ENCODE assay signal across 19 cellular contexts in genomic region chr1:106926748-106927582, GRCh38.
DNase-seq lines count a peak whose midpoint lies in the region; ATAC-seq and TF ChIP-seq lines count a peak whose summit lies in the region.
"Had no signal": no experiment of that assay in that cellular context is flagged by ENCODE, and none has a peak within 500 bp of the region (broad histone marks: within the 10 kb centered on the region; RNA-seq: fewer than 3 reads in every experiment).

No MANE protein-coding gene starts in this region.

- H2BK5ac ChIP-seq in neuronal stem cell (ENCODE audit: low read length), result no peak overlapping the region

- no peak overlapping the region for H3K14ac ChIP-seq in neuronal stem cell (ENCODE audit: low read length)

- peaks cover 1 to 5% of the 10 kb centered on the region in 2 donors for H3K4me1 ChIP-seq in neuronal stem cell (ENCODE audit: control insufficient read depth in 2 of 2, insufficient read depth in 1 of 2, low read depth in 1 of 2, low read length in 2 of 2)
- peaks cover 5% of the 10 kb centered on the region for H3K4me1 ChIP-seq in osteoblast (ENCODE audit: insufficient read depth, low read length)
- H3K4me1 ChIP-seq: BE2C, gastrocnemius medialis had no signal

- no peak overlapping the region for H4K8ac ChIP-seq in neuronal stem cell (ENCODE audit: low read depth, low read length)

- no peak overlapping the region for H3K4ac ChIP-seq in neuronal stem cell (ENCODE audit: low read length)

- H3K27ac ChIP-seq in SK-N-MC (peak overlapping the region; percentile 100), epithelial cell of prostate (peak overlapping the region; percentile 34), neuronal stem cell (replicated peaks; ENCODE audit: low read length) (no peak overlapping the region), osteoblast (ENCODE audit: low read depth, low read length) (no peak overlapping the region)
- H3K27ac ChIP-seq: gastrocnemius medialis had no signal

- no peaks in the 10 kb centered on the region for H4K20me1 ChIP-seq in osteoblast (ENCODE audit: insufficient read depth, low read length)

- H3K27me3 ChIP-seq in neuronal stem cell (ENCODE audit: control insufficient read depth in 3 of 3, insufficient read depth in 3 of 3, low read depth in 1 of 3, low read length in 3 of 3), result no peaks in the 10 kb centered on the region
- no peaks in the 10 kb centered on the region for H3K27me3 ChIP-seq in H7 (ENCODE audit: control insufficient read depth, insufficient read depth, low read length)
- H3K27me3 ChIP-seq in osteoblast (ENCODE audit: insufficient read depth, low read length), result no peaks in the 10 kb centered on the region
- H3K27me3 ChIP-seq: BE2C, gastrocnemius medialis had no signal

- H3K4me2 ChIP-seq in neuronal stem cell (ENCODE audit: insufficient read depth, low read length, poor library complexity, severe bottlenecking) (no peak overlapping the region), osteoblast (ENCODE audit: insufficient read depth, low read length) (no peak overlapping the region)

- no peaks in the 10 kb centered on the region for H3K79me1 ChIP-seq in neuronal stem cell (ENCODE audit: low read depth, low read length)

- no peak for TF ChIP-seq CTCF in osteoblast (IDR thresholded peaks at IDR 0.05; ENCODE audit: extremely low read depth, low read depth, low read length)

- H2BK15ac ChIP-seq in neuronal stem cell (ENCODE audit: low read length), result no peak overlapping the region

- in situ Hi-C loops in KBM-7 (cut with MboI; ENCODE audit: low pct_unique_long_range_greater_than_20kb, low sequenced_read_pairs), result no loop called here

- H3K4me3 ChIP-seq in SK-N-MC (peak overlapping the region; percentile 65), neuronal stem cell (ENCODE audit: low read length in 2 of 2) (no peak overlapping the region), H7 (ENCODE audit: insufficient read depth, low read depth, low read length) (no peak overlapping the region), osteoblast (ENCODE audit: insufficient read depth, low read length) (no peak overlapping the region)
- H3K4me3 ChIP-seq: gastrocnemius medialis had no signal

- H2BK12ac ChIP-seq in neuronal stem cell (ENCODE audit: low read length), result no peak overlapping the region

- peak overlapping the region; percentile 31 for H2AFZ ChIP-seq in neuronal stem cell (ENCODE audit: low read length)
- H2AFZ ChIP-seq in osteoblast (ENCODE audit: low read length), result no peak overlapping the region

- H2BK120ac ChIP-seq in neuronal stem cell (ENCODE audit: low read depth, low read length), result no peak overlapping the region

- no peak for ATAC-seq in activated CD4-positive, CD25-positive, alpha-beta regulatory T cell treated with anti-CD3 and anti-CD28 coated beads, Interleukin-2, amount 50 U/mL, for 24 hours
- ATAC-seq: gastrocnemius medialis, natural killer cell, Right ventricle myocardium inferior, T-cell had no signal

- H3K79me2 ChIP-seq in osteoblast (ENCODE audit: insufficient read depth, low read length), result no peaks in the 10 kb centered on the region

- H3K9me3 ChIP-seq in SK-N-MC (ENCODE audit: low read depth, low read length) (no peaks in the 10 kb centered on the region), neuronal stem cell (replicated peaks in 1 of 2; ENCODE audit: control insufficient read depth in 2 of 2, insufficient read depth in 1 of 2, low read depth in 1 of 2, low read length in 2 of 2) (no peaks in the 10 kb centered on the region), osteoblast (ENCODE audit: low read depth, low read length) (no peaks in the 10 kb centered on the region)
- H3K9me3 ChIP-seq: BE2C, gastrocnemius medialis had no signal

- DNase-seq in HS-5 (ENCODE audit: low read depth), result peak; percentile 42
- peak; percentile 94 for DNase-seq in SK-N-MC (ENCODE audit: low read depth, low spot score)
- DNase-seq in epithelial cell of prostate (ENCODE audit: low read depth, low spot score), result peak; percentile 29
- no peak for DNase-seq in neuronal stem cell (ENCODE audit: low spot score)
- DNase-seq in KBM-7, result no peak
- DNase-seq in H7, result no peak
- DNase-seq in osteoblast (ENCODE audit: insufficient read length, low spot score, missing footprints), result no peak
- DNase-seq: activated CD4-positive, alpha-beta T cell treated with anti-CD3 and anti-CD28 coated beads, Interleukin-2, amount 50 U/mL, for 1 hour; amygdala; BE2C; gastrocnemius medialis; kidney glomerular epithelial cell; mesenchymal stem cell; natural killer cell; NCI-H2081; stimulated activated CD4-positive, alpha-beta T cell treated with anti-CD3 and anti-CD28 coated beads, Interleukin-4, amount 100 ng/mL, for 24 hours; T-cell had no signal

- H3K36me3 ChIP-seq in SK-N-MC (ENCODE audit: insufficient read depth, low read length) (peaks cover 3% of the 10 kb centered on the region; the same call in 1 of the 2 replicates), neuronal stem cell (replicated peaks in 1 of 2; ENCODE audit: control insufficient read depth in 2 of 2, insufficient read depth in 2 of 2, low read length in 2 of 2) (no peaks in the 10 kb centered on the region), H7 (replicated peaks; ENCODE audit: control insufficient read depth, insufficient read depth, low read length) (no peaks in the 10 kb centered on the region), osteoblast (ENCODE audit: insufficient read depth, low read length) (no peaks in the 10 kb centered on the region)
- H3K36me3 ChIP-seq: BE2C, gastrocnemius medialis had no signal

- no peak overlapping the region for H2AK5ac ChIP-seq in neuronal stem cell (ENCODE audit: low read depth, low read length)

- WGBS in neuronal stem cell (ENCODE audit: extremely low coverage in 2 of 2, insufficient read length in 2 of 2, insufficient replicate concordance in 1 of 2), 2 donors, result no CpG with 5 or more reads among the region's 5 CpGs

- H3K23ac ChIP-seq in neuronal stem cell (ENCODE audit: low read depth, low read length, poor library complexity), result no peak overlapping the region

- no peak overlapping the region for H4K91ac ChIP-seq in neuronal stem cell (ENCODE audit: low read depth, low read length, poor library complexity)

- H3K9ac ChIP-seq in SK-N-MC (ENCODE audit: insufficient read length) (peak overlapping the region; percentile 85), neuronal stem cell (ENCODE audit: low read depth, low read length, poor library complexity) (no peak overlapping the region)

- no peak overlapping the region for H3K18ac ChIP-seq in neuronal stem cell (ENCODE audit: low read length)

Comparison
In these comparisons a context has a peak if more than half of its experiments do, and no peak if none do; other contexts are left out.
1. DNase-seq: peak in HS-5 (single experiment), SK-N-MC (single experiment) and epithelial cell of prostate (single experiment); none in neuronal stem cell (single experiment), KBM-7 (single experiment), H7 (single experiment) and osteoblast (single experiment).
2. H3K27ac ChIP-seq: peak in SK-N-MC (single experiment) and epithelial cell of prostate (single experiment); none in neuronal stem cell (single experiment) and osteoblast (single experiment).